12 cellular contexts compared by ENCODE assay signal in genomic region chr6:90088009-90088408, GRCh38.
DNase-seq lines count a peak whose midpoint lies in the region; ATAC-seq, FAIRE-seq and TF ChIP-seq lines count a peak whose summit lies in the region.
"Had no signal": no experiment of that assay in that cellular context is flagged by ENCODE, and none has a peak within 500 bp of the region (broad histone marks: within the 10 kb centered on the region; RNA-seq: fewer than 3 reads in every experiment).

No MANE protein-coding gene starts in this region.

- peaks cover 20% of the 10 kb centered on the region for H3K4me1 Mint-ChIP-seq in chondrocyte (ENCODE audit: low read depth)

- H3K27ac ChIP-seq in pancreas (no peak overlapping the region), adrenal gland (no peak overlapping the region)
- H3K27ac ChIP-seq: 22Rv1, spleen, thyroid gland had no signal

- DNase-seq in NCI-H1436 (lab: John Stamatoyannopoulos, UW) (peak; percentile 16), NCI-H1436 treated with DMSO at 0.1 percent for 48 hours (lab: John Stamatoyannopoulos, UW) (no peak), NCI-H2107 (lab: John Stamatoyannopoulos, UW) (peak; percentile 36), chondrocyte (ENCODE audit: low spot score) (no peak), pancreas (no peak), adrenal gland (no peak), HT-29 (ENCODE audit: low spot score) (no peak)
- DNase-seq in effector CD8-positive, alpha-beta T cell (lab: John Stamatoyannopoulos, UW): no peak
- DNase-seq: NCI-H526, spleen had no signal

- TF ChIP-seq CTCF in chondrocyte (IDR thresholded peaks at IDR 0.05): no peak
- TF ChIP-seq CTCF in pancreas (IDR thresholded peaks at IDR 0.05): no peak
- TF ChIP-seq CTCF in adrenal gland (IDR thresholded peaks at IDR 0.05): no peak

- H3K4me1 ChIP-seq in pancreas (peaks cover 0 to 5% (median 0%) of the 10 kb centered on the region in 3 donors), adrenal gland (replicated peaks in 1 of 2) (no peaks in the 10 kb centered on the region)
- H3K4me1 ChIP-seq: thyroid gland had no signal

- peak overlapping the region; percentile 70 for H3K27ac Mint-ChIP-seq in chondrocyte (ENCODE audit: unreplicated experiment)

- H3K27me3 Mint-ChIP-seq in chondrocyte (ENCODE audit: low read depth): no peaks in the 10 kb centered on the region

- no peak for TF ChIP-seq POLR2A in adrenal gland (IDR thresholded peaks at IDR 0.05)

- ATAC-seq in pancreas: peak; percentile 35 to 87 (median 52)

- intact Hi-C loops in pancreas (cut with DNase I): no loop called here
- intact Hi-C loops in adrenal gland (cut with DNase I): loop anchor here in 1 of 2 donors (10.0 kb wide), 1 partner anchor 207 kb away; the partner anchor contains the start of gene BACH2

- no peaks in the 10 kb centered on the region for H3K9me3 Mint-ChIP-seq in chondrocyte (ENCODE audit: low read depth)

- no peak overlapping the region for H3K4me3 Mint-ChIP-seq in chondrocyte (ENCODE audit: unreplicated experiment)

- H3K27me3 ChIP-seq in pancreas (no peaks in the 10 kb centered on the region), adrenal gland (no peaks in the 10 kb centered on the region)
- H3K27me3 ChIP-seq: spleen, thyroid gland had no signal

- FAIRE-seq in pancreas (lab: Jason Lieb, UNC): no peak

- H3K9me3 ChIP-seq in pancreas: no peaks in the 10 kb centered on the region
- no peaks in the 10 kb centered on the region for H3K9me3 ChIP-seq in adrenal gland (replicated peaks in 1 of 3)
- H3K9me3 ChIP-seq: spleen, thyroid gland had no signal

- no peaks in the 10 kb centered on the region for H3K36me3 Mint-ChIP-seq in chondrocyte (ENCODE audit: low read depth)

- no peaks in the 10 kb centered on the region for H3K36me3 ChIP-seq in pancreas
- no peaks in the 10 kb centered on the region for H3K36me3 ChIP-seq in adrenal gland (replicated peaks in 1 of 2)
- H3K36me3 ChIP-seq: thyroid gland had no signal

- H3K4me3 ChIP-seq in pancreas (no peak overlapping the region), adrenal gland (no peak overlapping the region)
- H3K4me3 ChIP-seq: spleen, thyroid gland had no signal

Comparison
In these comparisons a context has a peak if more than half of its experiments do, and no peak if none do; other contexts are left out.
1. DNase-seq: peak in NCI-H1436 (single experiment) and NCI-H2107 (single experiment); none in NCI-H1436 treated with DMSO at 0.1 percent for 48 hours (single experiment), chondrocyte (single experiment), pancreas (0 of 6), adrenal gland (0 of 7), effector CD8-positive, alpha-beta T cell (single experiment) and HT-29 (single experiment).